Comparison of ENCODE assay signal across 1 cellular context in the genomic region with DNA sequence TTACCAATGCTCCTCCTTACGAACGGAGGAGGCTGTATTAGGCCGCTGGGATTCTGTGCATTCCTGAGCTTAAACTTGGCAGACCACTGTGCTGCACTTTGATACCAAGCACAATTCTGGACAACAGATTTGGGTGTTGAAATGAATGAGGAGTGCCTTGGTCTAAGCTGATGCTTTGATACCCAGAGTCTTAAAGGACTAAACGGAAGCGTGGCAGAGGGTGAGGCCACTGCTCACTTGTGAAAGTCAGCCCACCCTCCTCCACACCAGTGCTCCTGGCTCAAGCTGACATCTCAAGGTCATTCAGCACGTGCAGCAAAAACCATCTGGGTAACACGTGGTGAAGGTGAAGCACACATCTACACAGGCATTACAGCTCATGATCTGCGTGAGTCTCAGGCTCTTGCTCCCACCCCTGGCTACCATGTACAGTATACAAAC.
A peak's percentile ranks its signal among the peaks of the same experiment; 100 is the strongest.
TF ChIP-seq lines count a peak whose summit lies in the region.

No MANE protein-coding gene starts in this region.

TF ChIP-seq in HepG2, 621 proteins besides CTCF, POLR2A, EP300 and RAD21 (continued from another document and continues in another):
- TF ChIP-seq, protein P1, sequence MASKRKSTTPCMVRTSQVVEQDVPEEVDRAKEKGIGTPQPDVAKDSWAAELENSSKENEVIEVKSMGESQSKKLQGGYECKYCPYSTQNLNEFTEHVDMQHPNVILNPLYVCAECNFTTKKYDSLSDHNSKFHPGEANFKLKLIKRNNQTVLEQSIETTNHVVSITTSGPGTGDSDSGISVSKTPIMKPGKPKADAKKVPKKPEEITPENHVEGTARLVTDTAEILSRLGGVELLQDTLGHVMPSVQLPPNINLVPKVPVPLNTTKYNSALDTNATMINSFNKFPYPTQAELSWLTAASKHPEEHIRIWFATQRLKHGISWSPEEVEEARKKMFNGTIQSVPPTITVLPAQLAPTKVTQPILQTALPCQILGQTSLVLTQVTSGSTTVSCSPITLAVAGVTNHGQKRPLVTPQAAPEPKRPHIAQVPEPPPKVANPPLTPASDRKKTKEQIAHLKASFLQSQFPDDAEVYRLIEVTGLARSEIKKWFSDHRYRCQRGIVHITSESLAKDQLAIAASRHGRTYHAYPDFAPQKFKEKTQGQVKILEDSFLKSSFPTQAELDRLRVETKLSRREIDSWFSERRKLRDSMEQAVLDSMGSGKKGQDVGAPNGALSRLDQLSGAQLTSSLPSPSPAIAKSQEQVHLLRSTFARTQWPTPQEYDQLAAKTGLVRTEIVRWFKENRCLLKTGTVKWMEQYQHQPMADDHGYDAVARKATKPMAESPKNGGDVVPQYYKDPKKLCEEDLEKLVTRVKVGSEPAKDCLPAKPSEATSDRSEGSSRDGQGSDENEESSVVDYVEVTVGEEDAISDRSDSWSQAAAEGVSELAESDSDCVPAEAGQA (IDR thresholded peaks at IDR 0.05; ENCODE audit: low read depth), result no peak
- TF ChIP-seq, protein P1 (CRISPR knock-in tag; IDR thresholded peaks at IDR 0.05; ENCODE audit: borderline replicate concordance), result no peak
- 0 out of 2 replicates have a peak, but pooled peaks have one; percentile 33 for TF ChIP-seq ZNF782 (CRISPR knock-in tag; IDR thresholded peaks at IDR 0.05; ENCODE audit: borderline replicate concordance)
- TF ChIP-seq NFYC (CRISPR knock-in tag; IDR thresholded peaks at IDR 0.05), result no peak
- TF ChIP-seq, protein P2, sequence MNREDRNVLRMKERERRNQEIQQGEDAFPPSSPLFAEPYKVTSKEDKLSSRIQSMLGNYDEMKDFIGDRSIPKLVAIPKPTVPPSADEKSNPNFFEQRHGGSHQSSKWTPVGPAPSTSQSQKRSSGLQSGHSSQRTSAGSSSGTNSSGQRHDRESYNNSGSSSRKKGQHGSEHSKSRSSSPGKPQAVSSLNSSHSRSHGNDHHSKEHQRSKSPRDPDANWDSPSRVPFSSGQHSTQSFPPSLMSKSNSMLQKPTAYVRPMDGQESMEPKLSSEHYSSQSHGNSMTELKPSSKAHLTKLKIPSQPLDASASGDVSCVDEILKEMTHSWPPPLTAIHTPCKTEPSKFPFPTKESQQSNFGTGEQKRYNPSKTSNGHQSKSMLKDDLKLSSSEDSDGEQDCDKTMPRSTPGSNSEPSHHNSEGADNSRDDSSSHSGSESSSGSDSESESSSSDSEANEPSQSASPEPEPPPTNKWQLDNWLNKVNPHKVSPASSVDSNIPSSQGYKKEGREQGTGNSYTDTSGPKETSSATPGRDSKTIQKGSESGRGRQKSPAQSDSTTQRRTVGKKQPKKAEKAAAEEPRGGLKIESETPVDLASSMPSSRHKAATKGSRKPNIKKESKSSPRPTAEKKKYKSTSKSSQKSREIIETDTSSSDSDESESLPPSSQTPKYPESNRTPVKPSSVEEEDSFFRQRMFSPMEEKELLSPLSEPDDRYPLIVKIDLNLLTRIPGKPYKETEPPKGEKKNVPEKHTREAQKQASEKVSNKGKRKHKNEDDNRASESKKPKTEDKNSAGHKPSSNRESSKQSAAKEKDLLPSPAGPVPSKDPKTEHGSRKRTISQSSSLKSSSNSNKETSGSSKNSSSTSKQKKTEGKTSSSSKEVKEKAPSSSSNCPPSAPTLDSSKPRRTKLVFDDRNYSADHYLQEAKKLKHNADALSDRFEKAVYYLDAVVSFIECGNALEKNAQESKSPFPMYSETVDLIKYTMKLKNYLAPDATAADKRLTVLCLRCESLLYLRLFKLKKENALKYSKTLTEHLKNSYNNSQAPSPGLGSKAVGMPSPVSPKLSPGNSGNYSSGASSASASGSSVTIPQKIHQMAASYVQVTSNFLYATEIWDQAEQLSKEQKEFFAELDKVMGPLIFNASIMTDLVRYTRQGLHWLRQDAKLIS (CRISPR knock-in tag; IDR thresholded peaks at IDR 0.05), result no peak
- no peak for TF ChIP-seq ZNF674 (CRISPR knock-in tag; IDR thresholded peaks at IDR 0.05; ENCODE audit: low read depth)
- TF ChIP-seq NCOR1 (IDR thresholded peaks at IDR 0.05; ENCODE audit: borderline replicate concordance, low read length), result no peak
- TF ChIP-seq, protein P3, sequence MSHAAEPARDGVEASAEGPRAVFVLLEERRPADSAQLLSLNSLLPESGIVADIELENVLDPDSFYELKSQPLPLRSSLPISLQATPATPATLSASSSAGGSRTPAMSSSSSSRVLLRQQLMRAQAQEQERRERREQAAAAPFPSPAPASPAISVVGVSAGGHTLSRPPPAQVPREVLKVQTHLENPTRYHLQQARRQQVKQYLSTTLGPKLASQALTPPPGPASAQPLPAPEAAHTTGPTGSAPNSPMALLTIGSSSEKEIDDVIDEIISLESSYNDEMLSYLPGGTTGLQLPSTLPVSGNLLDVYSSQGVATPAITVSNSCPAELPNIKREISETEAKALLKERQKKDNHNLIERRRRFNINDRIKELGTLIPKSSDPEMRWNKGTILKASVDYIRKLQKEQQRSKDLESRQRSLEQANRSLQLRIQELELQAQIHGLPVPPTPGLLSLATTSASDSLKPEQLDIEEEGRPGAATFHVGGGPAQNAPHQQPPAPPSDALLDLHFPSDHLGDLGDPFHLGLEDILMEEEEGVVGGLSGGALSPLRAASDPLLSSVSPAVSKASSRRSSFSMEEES (CRISPR knock-in tag; IDR thresholded peaks at IDR 0.05), result peak; percentile 51; the same call in 1 of the 2 replicates
- TF ChIP-seq ARNT (IDR thresholded peaks at IDR 0.05), result no peak
- TF ChIP-seq HMG20A (CRISPR knock-in tag; IDR thresholded peaks at IDR 0.05; ENCODE audit: borderline replicate concordance), result no peak
- TF ChIP-seq SOX6 (IDR thresholded peaks at IDR 0.05), result no peak
- TF ChIP-seq SOX6 (CRISPR knock-in tag; IDR thresholded peaks at IDR 0.05), result peak; percentile 40; the same call in 1 of the 2 replicates
- TF ChIP-seq ZBTB7A (CRISPR knock-in tag; IDR thresholded peaks at IDR 0.05), result no peak; the same call in 1 of the 2 replicates
- TF ChIP-seq, protein P4, sequence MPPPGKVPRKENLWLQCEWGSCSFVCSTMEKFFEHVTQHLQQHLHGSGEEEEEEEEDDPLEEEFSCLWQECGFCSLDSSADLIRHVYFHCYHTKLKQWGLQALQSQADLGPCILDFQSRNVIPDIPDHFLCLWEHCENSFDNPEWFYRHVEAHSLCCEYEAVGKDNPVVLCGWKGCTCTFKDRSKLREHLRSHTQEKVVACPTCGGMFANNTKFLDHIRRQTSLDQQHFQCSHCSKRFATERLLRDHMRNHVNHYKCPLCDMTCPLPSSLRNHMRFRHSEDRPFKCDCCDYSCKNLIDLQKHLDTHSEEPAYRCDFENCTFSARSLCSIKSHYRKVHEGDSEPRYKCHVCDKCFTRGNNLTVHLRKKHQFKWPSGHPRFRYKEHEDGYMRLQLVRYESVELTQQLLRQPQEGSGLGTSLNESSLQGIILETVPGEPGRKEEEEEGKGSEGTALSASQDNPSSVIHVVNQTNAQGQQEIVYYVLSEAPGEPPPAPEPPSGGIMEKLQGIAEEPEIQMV (CRISPR knock-in tag; IDR thresholded peaks at IDR 0.05; ENCODE audit: low read depth), result 0 out of 2 replicates have a peak, but pooled peaks have one; percentile 50
- TF ChIP-seq TGIF2 (CRISPR knock-in tag; IDR thresholded peaks at IDR 0.05), result peak; percentile 97
- TF ChIP-seq AHR (CRISPR knock-in tag; IDR thresholded peaks at IDR 0.05), result peak; percentile 58; the same call in 1 of the 2 replicates
- TF ChIP-seq GATAD2A (CRISPR knock-in tag; IDR thresholded peaks at IDR 0.05), result peak; percentile 54
- no peak for TF ChIP-seq NFYB (CRISPR knock-in tag; IDR thresholded peaks at IDR 0.05)
- no peak for TF ChIP-seq GATAD1 (CRISPR knock-in tag; IDR thresholded peaks at IDR 0.05)
- TF ChIP-seq, protein P5, sequence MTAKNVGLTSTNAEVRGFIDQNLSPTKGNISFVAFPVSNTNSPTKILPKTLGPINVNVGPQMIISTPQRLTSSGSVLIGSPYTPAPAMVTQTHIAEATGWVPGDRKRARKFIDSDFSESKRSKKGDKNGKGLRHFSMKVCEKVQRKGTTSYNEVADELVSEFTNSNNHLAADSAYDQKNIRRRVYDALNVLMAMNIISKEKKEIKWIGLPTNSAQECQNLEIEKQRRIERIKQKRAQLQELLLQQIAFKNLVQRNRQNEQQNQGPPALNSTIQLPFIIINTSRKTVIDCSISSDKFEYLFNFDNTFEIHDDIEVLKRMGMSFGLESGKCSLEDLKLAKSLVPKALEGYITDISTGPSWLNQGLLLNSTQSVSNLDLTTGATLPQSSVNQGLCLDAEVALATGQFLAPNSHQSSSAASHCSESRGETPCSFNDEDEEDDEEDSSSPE (CRISPR knock-in tag; IDR thresholded peaks at IDR 0.05), result 0 out of 2 replicates have a peak, but pooled peaks have one; percentile 52
- 0 out of 2 replicates have a peak, but pooled peaks have one; percentile 21 for TF ChIP-seq REPIN1 (CRISPR knock-in tag; IDR thresholded peaks at IDR 0.05; ENCODE audit: borderline replicate concordance, low read depth)
- peak; percentile 76 for TF ChIP-seq SAP130 (CRISPR knock-in tag; IDR thresholded peaks at IDR 0.05; ENCODE audit: low read depth)
- no peak for TF ChIP-seq MYNN (CRISPR knock-in tag; IDR thresholded peaks at IDR 0.05; ENCODE audit: low read depth)
- TF ChIP-seq, protein P6, sequence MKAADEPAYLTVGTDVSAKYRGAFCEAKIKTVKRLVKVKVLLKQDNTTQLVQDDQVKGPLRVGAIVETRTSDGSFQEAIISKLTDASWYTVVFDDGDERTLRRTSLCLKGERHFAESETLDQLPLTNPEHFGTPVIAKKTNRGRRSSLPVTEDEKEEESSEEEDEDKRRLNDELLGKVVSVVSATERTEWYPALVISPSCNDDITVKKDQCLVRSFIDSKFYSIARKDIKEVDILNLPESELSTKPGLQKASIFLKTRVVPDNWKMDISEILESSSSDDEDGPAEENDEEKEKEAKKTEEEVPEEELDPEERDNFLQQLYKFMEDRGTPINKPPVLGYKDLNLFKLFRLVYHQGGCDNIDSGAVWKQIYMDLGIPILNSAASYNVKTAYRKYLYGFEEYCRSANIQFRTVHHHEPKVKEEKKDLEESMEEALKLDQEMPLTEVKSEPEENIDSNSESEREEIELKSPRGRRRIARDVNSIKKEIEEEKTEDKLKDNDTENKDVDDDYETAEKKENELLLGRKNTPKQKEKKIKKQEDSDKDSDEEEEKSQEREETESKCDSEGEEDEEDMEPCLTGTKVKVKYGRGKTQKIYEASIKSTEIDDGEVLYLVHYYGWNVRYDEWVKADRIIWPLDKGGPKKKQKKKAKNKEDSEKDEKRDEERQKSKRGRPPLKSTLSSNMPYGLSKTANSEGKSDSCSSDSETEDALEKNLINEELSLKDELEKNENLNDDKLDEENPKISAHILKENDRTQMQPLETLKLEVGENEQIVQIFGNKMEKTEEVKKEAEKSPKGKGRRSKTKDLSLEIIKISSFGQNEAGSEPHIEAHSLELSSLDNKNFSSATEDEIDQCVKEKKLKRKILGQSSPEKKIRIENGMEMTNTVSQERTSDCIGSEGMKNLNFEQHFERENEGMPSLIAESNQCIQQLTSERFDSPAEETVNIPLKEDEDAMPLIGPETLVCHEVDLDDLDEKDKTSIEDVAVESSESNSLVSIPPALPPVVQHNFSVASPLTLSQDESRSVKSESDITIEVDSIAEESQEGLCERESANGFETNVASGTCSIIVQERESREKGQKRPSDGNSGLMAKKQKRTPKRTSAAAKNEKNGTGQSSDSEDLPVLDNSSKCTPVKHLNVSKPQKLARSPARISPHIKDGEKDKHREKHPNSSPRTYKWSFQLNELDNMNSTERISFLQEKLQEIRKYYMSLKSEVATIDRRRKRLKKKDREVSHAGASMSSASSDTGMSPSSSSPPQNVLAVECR (CRISPR knock-in tag; IDR thresholded peaks at IDR 0.05; ENCODE audit: borderline replicate concordance), result peak; percentile 59; the same call in 1 of the 2 replicates
- TF ChIP-seq, protein P7, sequence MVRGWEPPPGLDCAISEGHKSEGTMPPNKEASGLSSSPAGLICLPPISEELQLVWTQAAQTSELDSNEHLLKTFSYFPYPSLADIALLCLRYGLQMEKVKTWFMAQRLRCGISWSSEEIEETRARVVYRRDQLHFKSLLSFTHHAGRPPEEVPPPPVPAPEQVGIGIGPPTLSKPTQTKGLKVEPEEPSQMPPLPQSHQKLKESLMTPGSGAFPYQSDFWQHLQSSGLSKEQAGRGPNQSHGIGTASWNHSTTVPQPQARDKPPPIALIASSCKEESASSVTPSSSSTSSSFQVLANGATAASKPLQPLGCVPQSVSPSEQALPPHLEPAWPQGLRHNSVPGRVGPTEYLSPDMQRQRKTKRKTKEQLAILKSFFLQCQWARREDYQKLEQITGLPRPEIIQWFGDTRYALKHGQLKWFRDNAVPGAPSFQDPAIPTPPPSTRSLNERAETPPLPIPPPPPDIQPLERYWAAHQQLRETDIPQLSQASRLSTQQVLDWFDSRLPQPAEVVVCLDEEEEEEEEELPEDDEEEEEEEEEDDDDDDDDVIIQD (CRISPR knock-in tag; IDR thresholded peaks at IDR 0.05; ENCODE audit: low read depth), result no peak
- TF ChIP-seq NCOA2 (CRISPR knock-in tag; IDR thresholded peaks at IDR 0.05), result 0 out of 2 replicates have a peak, but pooled peaks have one; percentile 25
- 0 out of 2 replicates have a peak, but pooled peaks have one; percentile 43 for TF ChIP-seq THAP11 (CRISPR knock-in tag; IDR thresholded peaks at IDR 0.05)
- no peak for TF ChIP-seq ZNF550 (CRISPR knock-in tag; IDR thresholded peaks at IDR 0.05; ENCODE audit: borderline replicate concordance)
- TF ChIP-seq, protein P8, sequence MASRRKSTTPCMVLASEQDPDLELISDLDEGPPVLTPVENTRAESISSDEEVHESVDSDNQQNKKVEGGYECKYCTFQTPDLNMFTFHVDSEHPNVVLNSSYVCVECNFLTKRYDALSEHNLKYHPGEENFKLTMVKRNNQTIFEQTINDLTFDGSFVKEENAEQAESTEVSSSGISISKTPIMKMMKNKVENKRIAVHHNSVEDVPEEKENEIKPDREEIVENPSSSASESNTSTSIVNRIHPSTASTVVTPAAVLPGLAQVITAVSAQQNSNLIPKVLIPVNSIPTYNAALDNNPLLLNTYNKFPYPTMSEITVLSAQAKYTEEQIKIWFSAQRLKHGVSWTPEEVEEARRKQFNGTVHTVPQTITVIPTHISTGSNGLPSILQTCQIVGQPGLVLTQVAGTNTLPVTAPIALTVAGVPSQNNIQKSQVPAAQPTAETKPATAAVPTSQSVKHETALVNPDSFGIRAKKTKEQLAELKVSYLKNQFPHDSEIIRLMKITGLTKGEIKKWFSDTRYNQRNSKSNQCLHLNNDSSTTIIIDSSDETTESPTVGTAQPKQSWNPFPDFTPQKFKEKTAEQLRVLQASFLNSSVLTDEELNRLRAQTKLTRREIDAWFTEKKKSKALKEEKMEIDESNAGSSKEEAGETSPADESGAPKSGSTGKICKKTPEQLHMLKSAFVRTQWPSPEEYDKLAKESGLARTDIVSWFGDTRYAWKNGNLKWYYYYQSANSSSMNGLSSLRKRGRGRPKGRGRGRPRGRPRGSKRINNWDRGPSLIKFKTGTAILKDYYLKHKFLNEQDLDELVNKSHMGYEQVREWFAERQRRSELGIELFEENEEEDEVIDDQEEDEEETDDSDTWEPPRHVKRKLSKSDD (CRISPR knock-in tag; IDR thresholded peaks at IDR 0.05; ENCODE audit: low read depth), result no peak
- TF ChIP-seq HNRNPUL1 (IDR thresholded peaks at IDR 0.05; ENCODE audit: low read depth, low read length), result no peak
